ENCODE assay signal across 1 cellular context in the genomic region with DNA sequence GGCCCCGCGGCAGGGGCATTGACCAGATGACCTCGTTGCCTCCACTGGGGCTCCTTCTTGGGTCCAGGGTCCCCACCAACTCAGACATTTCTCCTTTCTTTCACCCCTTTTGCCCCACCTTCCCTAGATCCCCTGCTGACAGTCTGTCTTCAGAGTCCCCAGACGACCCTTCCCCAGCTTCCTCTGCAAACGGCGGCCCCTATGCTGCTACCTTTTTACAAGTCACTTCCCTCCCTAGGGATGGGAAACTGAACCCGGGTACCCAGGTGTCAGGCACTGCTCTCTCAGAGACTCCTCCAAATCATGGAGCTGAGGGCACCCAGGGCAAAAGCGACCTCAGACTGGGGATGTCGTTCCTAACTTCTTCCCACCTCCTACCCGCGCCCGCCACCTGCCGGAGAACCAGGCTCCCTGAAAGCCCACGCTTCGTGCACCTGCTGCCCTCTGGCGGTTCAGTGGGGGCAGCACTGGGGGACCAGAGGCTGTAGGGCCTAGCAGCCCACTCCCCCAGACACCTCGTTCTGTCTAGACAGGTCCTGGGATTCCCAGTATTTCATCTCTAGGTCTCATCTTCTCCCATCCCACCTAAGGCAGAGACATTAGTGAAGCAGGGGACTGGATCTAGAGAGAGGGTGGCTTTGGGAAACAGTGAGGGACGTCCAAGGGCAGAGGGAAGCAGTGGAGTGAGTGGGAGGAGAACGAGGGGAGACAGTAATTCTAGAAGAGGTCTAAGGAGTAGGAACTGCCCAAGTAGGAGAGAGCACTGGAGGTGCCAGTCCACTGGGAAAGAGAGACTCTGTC.
TF ChIP-seq lines count a peak whose summit lies in the region.

No MANE protein-coding gene starts in this region.

TF ChIP-seq in SK-N-SH, 30 proteins besides CTCF, POLR2A, EP300 and RAD21 (continued from another document):
- no peak for TF ChIP-seq USF1 (IDR thresholded peaks at IDR 0.05; ENCODE audit: borderline replicate concordance, low read depth)
- TF ChIP-seq NFIC (IDR thresholded peaks at IDR 0.05; ENCODE audit: borderline replicate concordance), result no peak
- TF ChIP-seq MAX (IDR thresholded peaks at IDR 0.05; ENCODE audit: low read depth), result 0 out of 2 replicates have a peak, but pooled peaks have one; percentile 29
- no peak for TF ChIP-seq FOXM1 (IDR thresholded peaks at IDR 0.05; ENCODE audit: low read depth)
- no peak for TF ChIP-seq RXRA (IDR thresholded peaks at IDR 0.05; ENCODE audit: borderline replicate concordance, low read depth)
- no peak for TF ChIP-seq IRF3 (IDR thresholded peaks at IDR 0.05; ENCODE audit: low read depth, low read length)
- TF ChIP-seq REST (IDR thresholded peaks at IDR 0.05; ENCODE audit: low read depth, low read length), result no peak
- no peak for TF ChIP-seq NRF1 (IDR thresholded peaks at IDR 0.05; ENCODE audit: low read depth, low read length)
- no peak for TF ChIP-seq MEF2A (IDR thresholded peaks at IDR 0.05; ENCODE audit: borderline replicate concordance, low read depth)
- no peak for TF ChIP-seq YY1 (IDR thresholded peaks at IDR 0.05; ENCODE audit: low read depth)
- no peak for TF ChIP-seq TAF1 (IDR thresholded peaks at IDR 0.05; ENCODE audit: borderline replicate concordance, low read depth, low read length)
- peak; percentile 47 for TF ChIP-seq CHD2 (IDR thresholded peaks at IDR 0.05; ENCODE audit: low read length, partially characterized antibody)
- TF ChIP-seq, protein P1, sequence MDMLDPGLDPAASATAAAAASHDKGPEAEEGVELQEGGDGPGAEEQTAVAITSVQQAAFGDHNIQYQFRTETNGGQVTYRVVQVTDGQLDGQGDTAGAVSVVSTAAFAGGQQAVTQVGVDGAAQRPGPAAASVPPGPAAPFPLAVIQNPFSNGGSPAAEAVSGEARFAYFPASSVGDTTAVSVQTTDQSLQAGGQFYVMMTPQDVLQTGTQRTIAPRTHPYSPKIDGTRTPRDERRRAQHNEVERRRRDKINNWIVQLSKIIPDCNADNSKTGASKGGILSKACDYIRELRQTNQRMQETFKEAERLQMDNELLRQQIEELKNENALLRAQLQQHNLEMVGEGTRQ (IDR thresholded peaks at IDR 0.05; ENCODE audit: borderline replicate concordance, low read depth, low read length), result no peak
- no peak for TF ChIP-seq RFX5 (IDR thresholded peaks at IDR 0.05; ENCODE audit: low read length)
- TF ChIP-seq SMC3 (IDR thresholded peaks at IDR 0.05; ENCODE audit: low read depth, low read length), result peak; percentile 88
- TF ChIP-seq FOXJ3 (CRISPR knock-in tag; IDR thresholded peaks at IDR 0.05), result no peak
- peak; percentile 69 for TF ChIP-seq RCOR1 (IDR thresholded peaks at IDR 0.05; ENCODE audit: low read length)
TF ChIP-seq in SK-N-SH: peak in this region for 4.
